20 cellular contexts compared by ENCODE assay signal in genomic region chr16:52271088-52271487, GRCh38.
"Had no signal": no experiment of that assay in that cellular context is flagged by ENCODE, and none has a peak within 500 bp of the region (broad histone marks: within the 10 kb centered on the region; RNA-seq: fewer than 3 reads in every experiment).

No MANE protein-coding gene starts in this region.

- H3K27ac Mint-ChIP-seq: activated CD4-positive, alpha-beta T cell treated with anti-CD3 and anti-CD28 coated beads, Interleukin-2, amount 10 ng/mL, durations not matched to agents 7 days and 5 days; activated CD8-positive, alpha-beta T cell treated with anti-CD3 and anti-CD28 coated beads, Interleukin-2, amount 10 ng/mL, durations not matched to agents 7 days and 5 days; activated naive CD8-positive, alpha-beta T cell treated with anti-CD3 and anti-CD28 coated beads, Interleukin-2, amount 10 ng/mL, durations not matched to agents 7 days and 5 days; activated T-cell treated with anti-CD3 and anti-CD28 coated beads, Interleukin-2, amount 50 U/mL, for 24 hours; activated T-helper 2 cell treated with anti-CD3 and anti-CD28 coated beads, Interferon-gamma antibody, Interleukin-2, Interleukin-4, amounts not matched to agents 10 μg/mL and 5 μg/mL and 100 μg/mL, durations not matched to agents 14 hours and 24 hours and 36 hours; natural killer cell treated with Interleukin-12 subunit alpha and Interleukin-12 subunit beta and Interleukin-15 and Interleukin-18, amount 100 ng/mL, for 72 hours; progenitor cell of endocrine pancreas had no signal

- H3K27me3 Mint-ChIP-seq: activated CD4-positive, alpha-beta T cell treated with anti-CD3 and anti-CD28 coated beads, Interleukin-2, amount 10 ng/mL, durations not matched to agents 7 days and 5 days; activated naive CD8-positive, alpha-beta T cell treated with anti-CD3 and anti-CD28 coated beads, Interleukin-2, amount 10 ng/mL, durations not matched to agents 7 days and 5 days; activated T-cell treated with anti-CD3 and anti-CD28 coated beads, Interleukin-2, amount 50 U/mL, for 24 hours; natural killer cell treated with Interleukin-12 subunit alpha and Interleukin-12 subunit beta and Interleukin-15 and Interleukin-18, amount 100 ng/mL, for 72 hours; progenitor cell of endocrine pancreas had no signal

- ATAC-seq: activated CD4-positive, CD25-positive, alpha-beta regulatory T cell treated with anti-CD3 and anti-CD28 coated beads, Interleukin-2, amount 50 U/mL, for 24 hours; activated CD8-positive, alpha-beta T cell treated with anti-CD3 and anti-CD28 coated beads, Interleukin-2, amount 10 ng/mL, durations not matched to agents 7 days and 5 days; left lobe of liver; natural killer cell treated with Interleukin-12 subunit alpha and Interleukin-12 subunit beta and Interleukin-15 and Interleukin-18, amount 100 ng/mL, for 72 hours; right cardiac atrium; upper lobe of right lung had no signal

- H3K4me1 Mint-ChIP-seq: activated CD4-positive, alpha-beta T cell treated with anti-CD3 and anti-CD28 coated beads, Interleukin-2, amount 10 ng/mL, durations not matched to agents 7 days and 5 days; activated naive CD8-positive, alpha-beta T cell treated with anti-CD3 and anti-CD28 coated beads, Interleukin-2, amount 10 ng/mL, durations not matched to agents 7 days and 5 days had no signal

- H3K36me3 ChIP-seq: stomach, upper lobe of right lung had no signal

- H3K4me1 ChIP-seq: upper lobe of right lung had no signal

- FAIRE-seq: kidney had no signal

- H3K36me3 Mint-ChIP-seq: activated naive CD8-positive, alpha-beta T cell treated with anti-CD3 and anti-CD28 coated beads, Interleukin-2, amount 10 ng/mL, durations not matched to agents 7 days and 5 days; natural killer cell treated with Interleukin-12 subunit alpha and Interleukin-12 subunit beta and Interleukin-15 and Interleukin-18, amount 100 ng/mL, for 72 hours had no signal

- H3K27me3 ChIP-seq: stomach, upper lobe of right lung had no signal

- H3K27ac ChIP-seq: skin epidermis, stomach, upper lobe of right lung had no signal

- H3K4me3 Mint-ChIP-seq: activated CD4-positive, alpha-beta T cell treated with anti-CD3 and anti-CD28 coated beads, Interleukin-2, amount 10 ng/mL, durations not matched to agents 7 days and 5 days; activated CD8-positive, alpha-beta T cell treated with anti-CD3 and anti-CD28 coated beads, Interleukin-2, amount 10 ng/mL, durations not matched to agents 7 days and 5 days; activated naive CD8-positive, alpha-beta T cell treated with anti-CD3 and anti-CD28 coated beads, Interleukin-2, amount 10 ng/mL, durations not matched to agents 7 days and 5 days; activated T-cell treated with anti-CD3 and anti-CD28 coated beads, Interleukin-2, amount 50 U/mL, for 24 hours; natural killer cell treated with Interleukin-12 subunit alpha and Interleukin-12 subunit beta and Interleukin-15 and Interleukin-18, amount 100 ng/mL, for 72 hours had no signal

- H3K4me3 ChIP-seq: lung, skin epidermis, stomach, upper lobe of right lung had no signal

- H3K9me3 Mint-ChIP-seq: activated CD4-positive, alpha-beta T cell treated with anti-CD3 and anti-CD28 coated beads, Interleukin-2, amount 10 ng/mL, durations not matched to agents 7 days and 5 days had no signal

- DNase-seq: activated CD4-positive, alpha-beta T cell treated with anti-CD3 and anti-CD28 coated beads, Interleukin-2, amount 10 ng/mL, durations not matched to agents 7 days and 5 days; activated CD8-positive, alpha-beta T cell treated with anti-CD3 and anti-CD28 coated beads, Interleukin-2, amount 10 ng/mL, durations not matched to agents 7 days and 5 days; activated naive CD4-positive, alpha-beta T cell treated with Interleukin-2 at 50 U/mL for 16 hours; activated naive CD8-positive, alpha-beta T cell treated with anti-CD3 and anti-CD28 coated beads, Interleukin-2, amount 10 ng/mL, durations not matched to agents 7 days and 5 days; activated T-cell treated with anti-CD3 and anti-CD28 coated beads, Interleukin-2, amount 50 U/mL, for 24 hours; caudate nucleus; kidney; right cardiac atrium; stimulated activated CD4-positive, alpha-beta T cell treated with anti-CD3 and anti-CD28 coated beads, Interleukin-15, amount 100 ng/mL, for 24 hours; stimulated activated CD4-positive, alpha-beta T cell treated with anti-CD3 and anti-CD28 coated beads, Interleukin-2, amount 100 ng/mL, for 48 hours; stomach; T1000; upper lobe of right lung had no signal

- H3K9me3 ChIP-seq: stomach, upper lobe of right lung had no signal
